In genomic region chr4:14592950-14593349, GRCh38 we compare ENCODE assay signal across 31 cellular contexts.
"Had no signal": no experiment of that assay in that cellular context is flagged by ENCODE, and none has a peak within 500 bp of the region (broad histone marks: within the 10 kb centered on the region; RNA-seq: fewer than 3 reads in every experiment).

No MANE protein-coding gene starts in this region.

- H3K4me3 ChIP-seq: ascending aorta, breast epithelium, coronary artery, dorsolateral prefrontal cortex, esophagus squamous epithelium had no signal

- H3K27ac Mint-ChIP-seq: activated CD4-positive, alpha-beta memory T cell treated with anti-CD3 and anti-CD28 coated beads for 36 hours; activated CD4-positive, alpha-beta T cell treated with anti-CD3 and anti-CD28 coated beads for 36 hours; activated CD4-positive, alpha-beta T cell treated with anti-CD3 and anti-CD28 coated beads, Interleukin-2, amount 10 ng/mL, durations not matched to agents 24 days and 14 days; activated CD8-positive, alpha-beta memory T cell treated with anti-CD3 and anti-CD28 coated beads, Interleukin-2, amount 10 ng/mL, durations not matched to agents 7 days and 5 days; activated CD8-positive, alpha-beta T cell treated with anti-CD3 and anti-CD28 coated beads, Interleukin-2, amount 10 ng/mL, durations not matched to agents 7 days and 5 days; activated naive CD4-positive, alpha-beta T cell treated with anti-CD3 and anti-CD28 coated beads, Interleukin-2, amount 10 ng/mL, durations not matched to agents 7 days and 5 days; activated naive CD4-positive, alpha-beta T cell treated with anti-CD3 and anti-CD28 coated beads, Interleukin-2, amount 50 U/mL, for 72 hours; activated naive CD8-positive, alpha-beta T cell treated with anti-CD3 and anti-CD28 coated beads, Interleukin-2, amount 10 ng/mL, durations not matched to agents 7 days and 5 days; activated T-cell treated with anti-CD3 and anti-CD28 coated beads, Interleukin-2, amount 50 U/mL, for 72 hours; brain; dendritic cell treated with granulocyte-macrophage colony-stimulating factor and Interleukin-4, amounts not matched to agents 40 ng/mL and 50 ng/mL, for 4 days; endodermal cell; T-helper 17 cell; T-helper 2 cell treated with Interferon-gamma antibody and Interleukin-4, amounts not matched to agents 5 μg/mL and 100 μg/mL, for 36 hours had no signal

- H3K27ac ChIP-seq: ascending aorta, breast epithelium, coronary artery, dorsolateral prefrontal cortex, esophagus squamous epithelium had no signal

- H3K36me3 Mint-ChIP-seq: activated CD4-positive, alpha-beta memory T cell treated with anti-CD3 and anti-CD28 coated beads for 36 hours; activated CD8-positive, alpha-beta memory T cell treated with anti-CD3 and anti-CD28 coated beads, Interleukin-2, amount 10 ng/mL, durations not matched to agents 7 days and 5 days; activated naive CD4-positive, alpha-beta T cell treated with anti-CD3 and anti-CD28 coated beads, Interleukin-2, amount 10 ng/mL, durations not matched to agents 7 days and 5 days; activated naive CD4-positive, alpha-beta T cell treated with anti-CD3 and anti-CD28 coated beads, Interleukin-2, amount 50 U/mL, for 72 hours; activated naive CD8-positive, alpha-beta T cell treated with anti-CD3 and anti-CD28 coated beads, Interleukin-2, amount 10 ng/mL, durations not matched to agents 7 days and 5 days; brain had no signal

- DNase-seq: activated CD4-positive, alpha-beta memory T cell treated with anti-CD3 and anti-CD28 coated beads for 36 hours; activated CD4-positive, alpha-beta T cell treated with anti-CD3 and anti-CD28 coated beads for 36 hours; activated CD4-positive, alpha-beta T cell treated with anti-CD3 and anti-CD28 coated beads, Interleukin-2, amount 10 ng/mL, durations not matched to agents 24 days and 14 days; activated CD4-positive, CD25-positive, alpha-beta regulatory T cell; activated CD4-positive, CD25-positive, alpha-beta regulatory T cell treated with anti-CD3 and anti-CD28 coated beads, Interleukin-2, amount 50 U/mL, for 72 hours; activated CD8-positive, alpha-beta memory T cell treated with anti-CD3 and anti-CD28 coated beads, Interleukin-2, amount 10 ng/mL, durations not matched to agents 7 days and 5 days; activated CD8-positive, alpha-beta memory T cell treated with anti-CD3 and anti-CD28 coated beads, Interleukin-2, amount 50 U/mL, for 4 hours; activated CD8-positive, alpha-beta T cell treated with anti-CD3 and anti-CD28 coated beads, Interleukin-2, amount 10 ng/mL, durations not matched to agents 7 days and 5 days; activated gamma-delta T cell; activated naive CD4-positive, alpha-beta T cell; activated naive CD4-positive, alpha-beta T cell treated with anti-CD3 and anti-CD28 coated beads, Interleukin-2, amount 10 ng/mL, durations not matched to agents 7 days and 5 days; activated naive CD8-positive, alpha-beta T cell treated with anti-CD3 and anti-CD28 coated beads, Interleukin-2, amount 10 ng/mL, durations not matched to agents 7 days and 5 days; activated T-cell treated with anti-CD3 and anti-CD28 coated beads, Interleukin-2, amount 50 U/mL, for 1 hour; activated T-cell treated with anti-CD3 and anti-CD28 coated beads, Interleukin-2, amount 50 U/mL, for 72 hours; dorsolateral prefrontal cortex; effector memory CD4-positive, alpha-beta T cell; endodermal cell; erythroblast; esophagus squamous epithelium; head of caudate nucleus; T-helper 1 cell; T-helper 17 cell; T1000 had no signal

- ATAC-seq: activated CD4-positive, alpha-beta T cell treated with anti-CD3 and anti-CD28 coated beads for 36 hours; activated CD8-positive, alpha-beta memory T cell treated with anti-CD3 and anti-CD28 coated beads, Interleukin-2, amount 10 ng/mL, durations not matched to agents 7 days and 5 days; activated CD8-positive, alpha-beta T cell treated with anti-CD3 and anti-CD28 coated beads, Interleukin-2, amount 10 ng/mL, durations not matched to agents 7 days and 5 days; activated naive CD4-positive, alpha-beta T cell treated with anti-CD3 and anti-CD28 coated beads, Interleukin-2, amount 50 U/mL, for 72 hours; activated T-cell treated with anti-CD3 and anti-CD28 coated beads, Interleukin-2, amount 50 U/mL, for 72 hours; T-helper 17 cell had no signal

- H3K9me3 Mint-ChIP-seq: activated CD4-positive, alpha-beta memory T cell treated with anti-CD3 and anti-CD28 coated beads for 36 hours; activated CD4-positive, alpha-beta T cell treated with anti-CD3 and anti-CD28 coated beads, Interleukin-2, amount 10 ng/mL, durations not matched to agents 24 days and 14 days; activated naive CD4-positive, alpha-beta T cell treated with anti-CD3 and anti-CD28 coated beads, Interleukin-2, amount 10 ng/mL, durations not matched to agents 7 days and 5 days; activated naive CD4-positive, alpha-beta T cell treated with anti-CD3 and anti-CD28 coated beads, Interleukin-2, amount 50 U/mL, for 72 hours; activated naive CD8-positive, alpha-beta T cell treated with anti-CD3 and anti-CD28 coated beads, Interleukin-2, amount 10 ng/mL, durations not matched to agents 7 days and 5 days; activated T-cell treated with anti-CD3 and anti-CD28 coated beads, Interleukin-2, amount 50 U/mL, for 72 hours; brain; dendritic cell treated with granulocyte-macrophage colony-stimulating factor and Interleukin-4, amounts not matched to agents 40 ng/mL and 50 ng/mL, for 4 days; endodermal cell; T-helper 2 cell treated with Interferon-gamma antibody and Interleukin-4, amounts not matched to agents 5 μg/mL and 100 μg/mL, for 36 hours had no signal

- H3K9me3 ChIP-seq: ascending aorta, breast epithelium, esophagus squamous epithelium had no signal

- H3K4me3 Mint-ChIP-seq: activated CD4-positive, alpha-beta memory T cell treated with anti-CD3 and anti-CD28 coated beads for 36 hours; activated CD4-positive, alpha-beta T cell treated with anti-CD3 and anti-CD28 coated beads for 36 hours; activated CD4-positive, alpha-beta T cell treated with anti-CD3 and anti-CD28 coated beads, Interleukin-2, amount 10 ng/mL, durations not matched to agents 24 days and 14 days; activated CD8-positive, alpha-beta memory T cell treated with anti-CD3 and anti-CD28 coated beads, Interleukin-2, amount 10 ng/mL, durations not matched to agents 7 days and 5 days; activated CD8-positive, alpha-beta T cell treated with anti-CD3 and anti-CD28 coated beads, Interleukin-2, amount 10 ng/mL, durations not matched to agents 7 days and 5 days; activated naive CD4-positive, alpha-beta T cell treated with anti-CD3 and anti-CD28 coated beads, Interleukin-2, amount 10 ng/mL, durations not matched to agents 7 days and 5 days; activated naive CD8-positive, alpha-beta T cell treated with anti-CD3 and anti-CD28 coated beads, Interleukin-2, amount 10 ng/mL, durations not matched to agents 7 days and 5 days; activated T-cell treated with anti-CD3 and anti-CD28 coated beads, Interleukin-2, amount 50 U/mL, for 72 hours; brain; central memory CD8-positive, alpha-beta T cell; dendritic cell treated with granulocyte-macrophage colony-stimulating factor and Interleukin-4, amounts not matched to agents 40 ng/mL and 50 ng/mL, for 4 days; endodermal cell; T-helper 17 cell; T-helper 2 cell treated with Interferon-gamma antibody and Interleukin-4, amounts not matched to agents 5 μg/mL and 100 μg/mL, for 36 hours had no signal

- H3K27me3 ChIP-seq: ascending aorta, breast epithelium, dorsolateral prefrontal cortex, esophagus squamous epithelium had no signal

- H3K4me1 Mint-ChIP-seq: activated CD4-positive, alpha-beta T cell treated with anti-CD3 and anti-CD28 coated beads for 36 hours; activated CD4-positive, alpha-beta T cell treated with anti-CD3 and anti-CD28 coated beads, Interleukin-2, amount 10 ng/mL, durations not matched to agents 24 days and 14 days; activated CD8-positive, alpha-beta memory T cell treated with anti-CD3 and anti-CD28 coated beads, Interleukin-2, amount 10 ng/mL, durations not matched to agents 7 days and 5 days; activated naive CD4-positive, alpha-beta T cell treated with anti-CD3 and anti-CD28 coated beads, Interleukin-2, amount 10 ng/mL, durations not matched to agents 7 days and 5 days; activated naive CD8-positive, alpha-beta T cell treated with anti-CD3 and anti-CD28 coated beads, Interleukin-2, amount 10 ng/mL, durations not matched to agents 7 days and 5 days; brain; central memory CD8-positive, alpha-beta T cell; T-helper 17 cell had no signal

- H3K4me1 ChIP-seq: ascending aorta, breast epithelium, esophagus squamous epithelium had no signal

- H3K27me3 Mint-ChIP-seq: activated CD4-positive, alpha-beta memory T cell treated with anti-CD3 and anti-CD28 coated beads for 36 hours; activated CD4-positive, alpha-beta T cell treated with anti-CD3 and anti-CD28 coated beads, Interleukin-2, amount 10 ng/mL, durations not matched to agents 24 days and 14 days; activated CD8-positive, alpha-beta memory T cell treated with anti-CD3 and anti-CD28 coated beads, Interleukin-2, amount 10 ng/mL, durations not matched to agents 7 days and 5 days; activated naive CD4-positive, alpha-beta T cell treated with anti-CD3 and anti-CD28 coated beads, Interleukin-2, amount 10 ng/mL, durations not matched to agents 7 days and 5 days; activated naive CD8-positive, alpha-beta T cell treated with anti-CD3 and anti-CD28 coated beads, Interleukin-2, amount 10 ng/mL, durations not matched to agents 7 days and 5 days; brain; central memory CD8-positive, alpha-beta T cell; dendritic cell treated with granulocyte-macrophage colony-stimulating factor and Interleukin-4, amounts not matched to agents 40 ng/mL and 50 ng/mL, for 4 days; T-helper 17 cell had no signal

- H3K36me3 ChIP-seq: ascending aorta, esophagus squamous epithelium had no signal
